In the genomic region with DNA sequence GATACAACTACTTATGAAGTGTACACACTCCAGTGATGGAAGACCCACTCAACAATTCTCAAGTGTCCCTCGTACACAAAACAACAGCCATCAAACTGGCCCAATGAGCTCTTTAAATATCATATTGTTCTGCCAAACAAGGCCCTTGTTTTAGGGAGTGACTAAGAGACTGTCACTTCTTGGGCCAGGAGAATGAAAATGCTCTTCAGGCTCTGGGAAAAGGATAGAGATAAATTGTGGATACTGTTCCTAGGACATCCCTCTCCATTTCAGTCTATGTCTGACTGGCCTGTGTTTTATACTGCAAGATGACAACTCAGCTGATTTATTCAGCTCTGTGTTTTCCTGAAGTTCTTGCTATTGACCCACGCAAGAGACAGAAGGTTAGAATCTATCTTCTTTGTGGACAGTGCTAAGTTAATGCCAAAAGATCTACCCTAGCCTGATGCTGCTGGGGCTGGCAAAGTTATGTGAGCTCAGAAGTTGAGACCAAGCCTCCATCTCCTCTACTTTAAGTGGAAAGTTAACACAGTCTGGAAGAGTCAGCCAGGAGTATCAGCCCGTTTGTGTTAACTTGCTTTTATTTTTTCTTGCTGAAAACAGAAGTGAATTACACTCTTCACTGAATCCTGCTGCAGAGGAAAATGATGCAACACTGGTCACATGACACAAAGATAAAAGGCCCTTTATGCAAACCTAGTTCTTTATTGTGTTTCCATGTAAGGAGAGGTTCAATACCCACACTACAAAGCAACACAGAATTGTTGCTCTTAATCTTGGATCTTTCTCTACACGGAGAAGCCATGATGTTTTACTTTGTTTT, we compare ENCODE assay signal across 8 cellular contexts. TPM values are rescaled to one million over a fixed set of nuclear protein-coding genes. Genes with fewer than 3 reads are reported as not detected.
DNase-seq lines count a peak whose midpoint lies in the region; ATAC-seq and TF ChIP-seq lines count a peak whose summit lies in the region.

No MANE protein-coding gene starts in this region.

- no peaks in the 10 kb centered on the region; the same call in 1 of the 2 replicates for H3K36me3 ChIP-seq in BE2C

- no peak overlapping the region for H3K4me3 Mint-ChIP-seq in mesothelial cell of epicardium

- peaks cover 38% of the 10 kb centered on the region for H3K4me1 ChIP-seq in BE2C

- H3K27me3 ChIP-seq in BE2C = no peaks in the 10 kb centered on the region

- ATAC-seq in HG02642 (IDR thresholded peaks at IDR 0.05; ENCODE audit: poor library complexity, unreplicated experiment) = no peak

- H3K4me1 Mint-ChIP-seq in mesothelial cell of epicardium = peaks cover 12% of the 10 kb centered on the region

- H3K36me3 Mint-ChIP-seq in mesothelial cell of epicardium = no peaks in the 10 kb centered on the region

- no peak overlapping the region for H3K4me3 ChIP-seq in BE2C (ENCODE audit: low read depth, low read length)

- DNase-seq in H4 (ENCODE audit: low spot score) (peak; percentile 41), NCI-H526 (lab: John Stamatoyannopoulos, UW) (peak; percentile 61 to 68), cerebellar cortex (ENCODE audit: low spot score) (peak; percentile 33), mesothelial cell of epicardium (ENCODE audit: low spot score in 2 of 2, unreplicated experiment in 2 of 2) (no peak), BE2C (no peak), activated gamma-delta T cell (lab: John Stamatoyannopoulos, UW) (no peak)
- DNase-seq in activated CD4-positive, CD25-positive, alpha-beta regulatory T cell (lab: John Stamatoyannopoulos, UW) = no peak

- H3K9me3 Mint-ChIP-seq in mesothelial cell of epicardium = peaks cover 4% of the 10 kb centered on the region

- peak overlapping the region; percentile 84 for H3K27ac Mint-ChIP-seq in mesothelial cell of epicardium

- H3K27me3 Mint-ChIP-seq in mesothelial cell of epicardium (ENCODE audit: low read depth) = no peaks in the 10 kb centered on the region

- no peaks in the 10 kb centered on the region for H3K9me3 ChIP-seq in BE2C

- TF ChIP-seq CTCF in mesothelial cell of epicardium (IDR thresholded peaks at IDR 0.05; ENCODE audit: unreplicated experiment) (no peak), BE2C (IDR thresholded peaks at IDR 0.05; ENCODE audit: low read depth, low read length) (no peak)

RNA-seq across cellular contexts. Expression of gene FRY, which starts 14.6 kb away (rescaled TPM):
- 3.5 and 16.8 TPM in 2 replicates for total RNA-seq in H4 (2014; rRNA removed; shearing (Covaris generic))
- total RNA-seq in mesothelial cell of epicardium = 18.1 to 20.1 TPM (median 18.4 TPM) in 3 replicates
- 22.6 TPM for polyA plus RNA-seq in BE2C (2012; ENCODE audit: insufficient read depth, insufficient read length, low read depth)

Comparison
In these comparisons a context has a peak if more than half of its experiments do, and no peak if none do; other contexts are left out.
1. DNase-seq: peak in H4 (single experiment), NCI-H526 (2 of 2) and cerebellar cortex (single experiment); none in mesothelial cell of epicardium (0 of 2), BE2C (single experiment), activated CD4-positive, CD25-positive, alpha-beta regulatory T cell (0 of 4) and activated gamma-delta T cell (single experiment).